13 cellular contexts compared by ENCODE assay signal in genomic region chr4:78568640-78569261, GRCh38. TPM values are rescaled to one million over a fixed set of nuclear protein-coding genes. Genes with fewer than 3 reads are reported as not detected.
DNase-seq lines count a peak whose midpoint lies in the region; ATAC-seq and TF ChIP-seq lines count a peak whose summit lies in the region.
"Had no signal": no experiment of that assay in that cellular context is flagged by ENCODE, and none has a peak within 500 bp of the region (broad histone marks: within the 10 kb centered on the region; RNA-seq: fewer than 3 reads in every experiment).

No MANE protein-coding gene starts in this region.

- no peaks in the 10 kb centered on the region for H3K36me3 ChIP-seq in CD8-positive, alpha-beta memory T cell (ENCODE audit: insufficient read depth, low read length)
- H3K36me3 ChIP-seq in esophagus squamous epithelium = no peaks in the 10 kb centered on the region

- H3K27ac Mint-ChIP-seq in WTC11 (peak overlapping the region; percentile 28; the same call in 1 of the 2 replicates), mesothelial cell of epicardium (peak overlapping the region; percentile 95)
- no peak overlapping the region for H3K27ac Mint-ChIP-seq in CD8-positive, alpha-beta memory T cell
- H3K27ac Mint-ChIP-seq: activated naive CD4-positive, alpha-beta T cell treated with anti-CD3 and anti-CD28 coated beads for 36 hours; CD4-positive, CD25-positive, alpha-beta regulatory T cell had no signal

- no peaks in the 10 kb centered on the region for H3K27me3 Mint-ChIP-seq in WTC11 (ENCODE audit: low read depth)
- no peaks in the 10 kb centered on the region for H3K27me3 Mint-ChIP-seq in mesothelial cell of epicardium (ENCODE audit: low read depth)
- peaks cover 7 to 21% of the 10 kb centered on the region in 2 donors for H3K27me3 Mint-ChIP-seq in CD8-positive, alpha-beta memory T cell

- H3K9me3 ChIP-seq in CD8-positive, alpha-beta memory T cell (ENCODE audit: low read length) = no peaks in the 10 kb centered on the region
- no peaks in the 10 kb centered on the region for H3K9me3 ChIP-seq in esophagus squamous epithelium

- no peak overlapping the region for H3K27ac ChIP-seq in CD8-positive, alpha-beta memory T cell (ENCODE audit: low read depth, low read length)
- peak overlapping the region in 2 of 4 donors; percentile 19 to 71 for H3K27ac ChIP-seq in esophagus squamous epithelium
- H3K27ac ChIP-seq: parathyroid adenoma had no signal

- 78 to 80% methylated on average over 3 of the region's 3 CpGs for WGBS in esophagus squamous epithelium, 2 donors

- TF ChIP-seq CTCF in WTC11 (IDR thresholded peaks at IDR 0.05) (no peak), mesothelial cell of epicardium (IDR thresholded peaks at IDR 0.05; ENCODE audit: unreplicated experiment) (no peak), esophagus squamous epithelium (IDR thresholded peaks at IDR 0.05) (no peak)

- no peaks in the 10 kb centered on the region for H3K4me1 ChIP-seq in CD8-positive, alpha-beta memory T cell (ENCODE audit: insufficient read depth, low read length)
- peaks cover 0 to 37% (median 0%) of the 10 kb centered on the region in 3 donors for H3K4me1 ChIP-seq in esophagus squamous epithelium
- H3K4me1 ChIP-seq: parathyroid adenoma had no signal

- H3K4me3 ChIP-seq in CD8-positive, alpha-beta memory T cell (ENCODE audit: low read length) = no peak overlapping the region
- no peak overlapping the region for H3K4me3 ChIP-seq in esophagus squamous epithelium

- H3K9me3 Mint-ChIP-seq in WTC11 = peaks cover 3% of the 10 kb centered on the region; the same call in 1 of the 2 replicates
- H3K9me3 Mint-ChIP-seq in mesothelial cell of epicardium = no peaks in the 10 kb centered on the region
- peaks cover 0 to 3% (median 0%) of the 10 kb centered on the region in 5 donors for H3K9me3 Mint-ChIP-seq in CD8-positive, alpha-beta memory T cell
- H3K9me3 Mint-ChIP-seq: activated naive CD4-positive, alpha-beta T cell treated with anti-CD3 and anti-CD28 coated beads for 36 hours had no signal

- H3K27me3 ChIP-seq in CD8-positive, alpha-beta memory T cell (ENCODE audit: insufficient read depth, low read length, poor library complexity, severe bottlenecking) = no peaks in the 10 kb centered on the region
- no peaks in the 10 kb centered on the region for H3K27me3 ChIP-seq in esophagus squamous epithelium

- intact Hi-C loops in esophagus squamous epithelium (cut with DNase I) = no loop called here

- TF ChIP-seq POLR2A in esophagus squamous epithelium (IDR thresholded peaks at IDR 0.05) = no peak

- H3K36me3 Mint-ChIP-seq in WTC11 (peaks cover 2% of the 10 kb centered on the region; the same call in 1 of the 2 replicates), mesothelial cell of epicardium (peaks cover 23% of the 10 kb centered on the region)
- no peaks in the 10 kb centered on the region for H3K36me3 Mint-ChIP-seq in CD8-positive, alpha-beta memory T cell
- H3K36me3 Mint-ChIP-seq: CD4-positive, CD25-positive, alpha-beta regulatory T cell had no signal

- peaks cover 40% of the 10 kb centered on the region for H3K4me1 Mint-ChIP-seq in WTC11
- peaks cover 71% of the 10 kb centered on the region for H3K4me1 Mint-ChIP-seq in mesothelial cell of epicardium
- no peaks in the 10 kb centered on the region for H3K4me1 Mint-ChIP-seq in CD8-positive, alpha-beta memory T cell
- H3K4me1 Mint-ChIP-seq: CD4-positive, CD25-positive, alpha-beta regulatory T cell had no signal

- ATAC-seq in GM18511 (IDR thresholded peaks at IDR 0.05; ENCODE audit: unreplicated experiment) (peak; percentile 66), HG02642 (IDR thresholded peaks at IDR 0.05; ENCODE audit: poor library complexity, unreplicated experiment) (peak; percentile 56), WTC11 (no peak)

- CTCF ChIA-PET in WTC11 (lab: Charles Lee) = interaction anchor here (0.9 kb wide), 1 partner anchor 316 kb away, joined by 3 read pairs; no protein-coding TSS in a partner anchor
- CTCF ChIA-PET in CD8-positive, alpha-beta memory T cell (lab: Charles Lee) = no interaction called here

- DNase-seq in WTC11 (ENCODE audit: low spot score) (no peak), mesothelial cell of epicardium (ENCODE audit: low spot score in 2 of 2, unreplicated experiment in 2 of 2) (no peak), NCI-H1105 (lab: John Stamatoyannopoulos, UW) (no peak), KG1 (lab: John Stamatoyannopoulos, UW) (no peak), esophagus squamous epithelium (lab: John Stamatoyannopoulos, UW) (no peak)
- DNase-seq in CD8-positive, alpha-beta memory T cell = no peak
- DNase-seq: activated naive CD4-positive, alpha-beta T cell treated with anti-CD3 and anti-CD28 coated beads for 36 hours; CD4-positive, CD25-positive, alpha-beta regulatory T cell; GOT3; NCI-H187 treated with DMSO at 0.1 percent for 48 hours had no signal

- POLR2A ChIA-PET in WTC11 (lab: Charles Lee) = interaction anchor here (0.7 kb wide), 1 partner anchor 229 kb away, joined by 3 read pairs; no protein-coding TSS in a partner anchor
- POLR2A ChIA-PET in CD8-positive, alpha-beta memory T cell (lab: Charles Lee) = no interaction called here

- no peak overlapping the region for H3K4me3 Mint-ChIP-seq in WTC11
- no peak overlapping the region for H3K4me3 Mint-ChIP-seq in mesothelial cell of epicardium
- H3K4me3 Mint-ChIP-seq in CD8-positive, alpha-beta memory T cell = no peak overlapping the region
- H3K4me3 Mint-ChIP-seq: activated naive CD4-positive, alpha-beta T cell treated with anti-CD3 and anti-CD28 coated beads for 36 hours; CD4-positive, CD25-positive, alpha-beta regulatory T cell had no signal

TF ChIP-seq in WTC11, 78 proteins besides CTCF, POLR2A, EP300 and RAD21 (continues in another document):
- TF ChIP-seq RORB (CRISPR knock-in tag; IDR thresholded peaks at IDR 0.05) (no peak), PRRX2 (CRISPR knock-in tag; IDR thresholded peaks at IDR 0.05) (no peak), SP1 (CRISPR knock-in tag; conservative IDR thresholded peaks at IDR 0.05) (no peak), TEAD4 (CRISPR knock-in tag; IDR thresholded peaks at IDR 0.05) (no peak), USF1 (CRISPR knock-in tag; IDR thresholded peaks at IDR 0.05) (no peak), NR1H2 (CRISPR knock-in tag; IDR thresholded peaks at IDR 0.05) (no peak), STAT6 (CRISPR knock-in tag; conservative IDR thresholded peaks at IDR 0.05; ENCODE audit: low read depth) (no peak), ZNF138 (CRISPR knock-in tag; conservative IDR thresholded peaks at IDR 0.05) (no peak), JUN (CRISPR knock-in tag; IDR thresholded peaks at IDR 0.05) (no peak), GABPB1 (CRISPR knock-in tag; IDR thresholded peaks at IDR 0.05) (no peak), ERG (CRISPR knock-in tag; IDR thresholded peaks at IDR 0.05) (no peak), MLX (CRISPR knock-in tag; IDR thresholded peaks at IDR 0.05) (no peak), OVOL2 (CRISPR knock-in tag; IDR thresholded peaks at IDR 0.05; ENCODE audit: borderline replicate concordance) (no peak)

RNA-seq across cellular contexts. Expression of gene ANXA3, which starts 17.2 kb away (rescaled TPM):
- total RNA-seq in WTC11 (2021) = 10.7 to 13.3 TPM (median 12.0 TPM) in 3 replicates
- total RNA-seq in mesothelial cell of epicardium = 86.1 to 90.2 TPM (median 87.2 TPM) in 3 replicates
- not detected for total RNA-seq in CD8-positive, alpha-beta memory T cell
- polyA plus RNA-seq in CD8-positive, alpha-beta memory T cell = not detected
- 10 to 100 TPM; 45.7 to 84.9 (median 61.1) TPM for total RNA-seq in esophagus squamous epithelium
- total RNA-seq: CD4-positive, CD25-positive, alpha-beta regulatory T cell had no signal
- polyA plus RNA-seq: CD4-positive, CD25-positive, alpha-beta regulatory T cell had no signal

Comparison
In these comparisons a context has a peak if more than half of its experiments do, and no peak if none do; other contexts are left out.
1. H3K27ac Mint-ChIP-seq: peak in WTC11 (single experiment) and mesothelial cell of epicardium (single experiment); none in CD8-positive, alpha-beta memory T cell (0 of 8).
2. RNA of gene ANXA3, which starts 17.2 kb away (total RNA-seq): 86.1 to 90.2 TPM in mesothelial cell of epicardium, 45.7 to 84.9 TPM in esophagus squamous epithelium and 10.7 to 13.3 TPM in WTC11; not detected in CD8-positive, alpha-beta memory T cell; every median in the first group is over 10 times any median in the second.